1 cellular context compared by ENCODE assay signal in genomic region chr16:50571786-50572185, GRCh38.
TF ChIP-seq lines count a peak whose summit lies in the region.

No MANE protein-coding gene starts in this region.

TF ChIP-seq in HepG2, 621 proteins besides CTCF, POLR2A, EP300 and RAD21 (continued from another document):
- no peak for TF ChIP-seq CENPX (CRISPR knock-in tag; IDR thresholded peaks at IDR 0.05)
- TF ChIP-seq ZNF605 (CRISPR knock-in tag; IDR thresholded peaks at IDR 0.05), result no peak
- TF ChIP-seq ZNF124 (CRISPR knock-in tag; IDR thresholded peaks at IDR 0.05), result no peak
- TF ChIP-seq ZSCAN30 (CRISPR knock-in tag; IDR thresholded peaks at IDR 0.05), result no peak
- TF ChIP-seq ZFX (CRISPR knock-in tag; IDR thresholded peaks at IDR 0.05; ENCODE audit: low read depth), result no peak
- TF ChIP-seq NCOR1 (IDR thresholded peaks at IDR 0.05; ENCODE audit: borderline replicate concordance, low read length), result no peak
- TF ChIP-seq HNRNPUL1 (IDR thresholded peaks at IDR 0.05; ENCODE audit: low read depth, low read length), result no peak
- TF ChIP-seq POLR2AphosphoS2 (IDR thresholded peaks at IDR 0.05; ENCODE audit: low read depth, low read length), result no peak
- TF ChIP-seq AKNA (CRISPR knock-in tag; IDR thresholded peaks at IDR 0.05; ENCODE audit: borderline replicate concordance), result no peak
- no peak for TF ChIP-seq BRD4 (CRISPR knock-in tag; IDR thresholded peaks at IDR 0.05)
- TF ChIP-seq BRF2 (CRISPR knock-in tag; IDR thresholded peaks at IDR 0.05), result no peak
- no peak for TF ChIP-seq ZNF709 (CRISPR knock-in tag; IDR thresholded peaks at IDR 0.05)
- no peak for TF ChIP-seq ZNF850 (CRISPR knock-in tag; conservative IDR thresholded peaks at IDR 0.05)
- 0 out of 2 replicates have a peak, but pooled peaks have one; percentile 8 for TF ChIP-seq ZNF609 (CRISPR knock-in tag; IDR thresholded peaks at IDR 0.05; ENCODE audit: borderline replicate concordance)
- no peak for TF ChIP-seq ZNF746 (CRISPR knock-in tag; IDR thresholded peaks at IDR 0.05)
- no peak for TF ChIP-seq ZNF331 (CRISPR knock-in tag; IDR thresholded peaks at IDR 0.05)
- TF ChIP-seq TCF7 (IDR thresholded peaks at IDR 0.05; ENCODE audit: low read depth), result no peak
- TF ChIP-seq ZNF512B (CRISPR knock-in tag; IDR thresholded peaks at IDR 0.05; ENCODE audit: borderline replicate concordance), result no peak
- no peak for TF ChIP-seq ZNF512 (CRISPR knock-in tag; IDR thresholded peaks at IDR 0.05)
- no peak for TF ChIP-seq CBX5 (CRISPR knock-in tag; IDR thresholded peaks at IDR 0.05; ENCODE audit: borderline replicate concordance)
- TF ChIP-seq ATF7 (IDR thresholded peaks at IDR 0.05), result no peak
- TF ChIP-seq ATF7 (CRISPR knock-in tag; IDR thresholded peaks at IDR 0.05), result no peak
- TF ChIP-seq PRMT3 (CRISPR knock-in tag; IDR thresholded peaks at IDR 0.05; ENCODE audit: borderline replicate concordance, low read depth), result no peak
- 0 out of 2 replicates have a peak, but pooled peaks have one; percentile 3 for TF ChIP-seq REL (CRISPR knock-in tag; conservative IDR thresholded peaks at IDR 0.05)
- no peak for TF ChIP-seq FLYWCH1 (CRISPR knock-in tag; IDR thresholded peaks at IDR 0.05)
- TF ChIP-seq HNF4A (CRISPR knock-in tag; IDR thresholded peaks at IDR 0.05), result no peak
- no peak for TF ChIP-seq IRF2 (CRISPR knock-in tag; IDR thresholded peaks at IDR 0.05)
- 0 out of 2 replicates have a peak, but pooled peaks have one; percentile 9 for TF ChIP-seq ZNF687 (CRISPR knock-in tag; IDR thresholded peaks at IDR 0.05)
- no peak for TF ChIP-seq LBX2 (CRISPR knock-in tag; IDR thresholded peaks at IDR 0.05; ENCODE audit: borderline replicate concordance)
- TF ChIP-seq ZNF337 (CRISPR knock-in tag; IDR thresholded peaks at IDR 0.05; ENCODE audit: borderline replicate concordance, low read depth), result no peak
- TF ChIP-seq ZNF264 (CRISPR knock-in tag; IDR thresholded peaks at IDR 0.05), result no peak
- no peak for TF ChIP-seq ZNF891 (CRISPR knock-in tag; IDR thresholded peaks at IDR 0.05)
- 0 out of 2 replicates have a peak, but pooled peaks have one; percentile 37 for TF ChIP-seq FOXO4 (CRISPR knock-in tag; conservative IDR thresholded peaks at IDR 0.05)
- TF ChIP-seq CHCHD3 (CRISPR knock-in tag; IDR thresholded peaks at IDR 0.05), result no peak
- TF ChIP-seq ZNF546 (CRISPR knock-in tag; conservative IDR thresholded peaks at IDR 0.05), result no peak
- TF ChIP-seq ZNF121 (CRISPR knock-in tag; IDR thresholded peaks at IDR 0.05), result no peak
- TF ChIP-seq RBFOX2 (IDR thresholded peaks at IDR 0.05; ENCODE audit: low read depth, low read length), result 0 out of 2 replicates have a peak, but pooled peaks have one; percentile 7
- TF ChIP-seq KLF15 (CRISPR knock-in tag; IDR thresholded peaks at IDR 0.05; ENCODE audit: borderline replicate concordance), result no peak
- TF ChIP-seq RBAK (CRISPR knock-in tag; IDR thresholded peaks at IDR 0.05), result no peak
- TF ChIP-seq ZIK1 (CRISPR knock-in tag; IDR thresholded peaks at IDR 0.05; ENCODE audit: borderline replicate concordance, low read depth), result no peak
- no peak for TF ChIP-seq ISL2 (CRISPR knock-in tag; IDR thresholded peaks at IDR 0.05)
- no peak for TF ChIP-seq RXRA (CRISPR knock-in tag; IDR thresholded peaks at IDR 0.05)
